In genomic region chr14:89399157-89399556, GRCh38 we compare ENCODE assay signal across 12 cellular contexts. TPM values are rescaled to one million over a fixed set of nuclear protein-coding genes. Genes with fewer than 3 reads are reported as not detected.
DNase-seq lines count a peak whose midpoint lies in the region; ATAC-seq and TF ChIP-seq lines count a peak whose summit lies in the region.
"Had no signal": no experiment of that assay in that cellular context is flagged by ENCODE, and none has a peak within 500 bp of the region (broad histone marks: within the 10 kb centered on the region; RNA-seq: fewer than 3 reads in every experiment).

No MANE protein-coding gene starts in this region.

- H3K27ac ChIP-seq in endodermal cell (ENCODE audit: low read depth, low read length) = peak overlapping the region; percentile 78
- H3K27ac ChIP-seq in mesodermal cell (ENCODE audit: low read depth, low read length, severe bottlenecking) = peak overlapping the region; percentile 76
- H3K27ac ChIP-seq in stomach smooth muscle (ENCODE audit: low read length) = peak overlapping the region; percentile 49

- intact Hi-C loops in activated CD4-positive, alpha-beta T cell treated with anti-CD3 and anti-CD28 coated beads for 36 hours (cut with DNase I, micrococcal nuclease) = no loop called here

- H3K9me3 ChIP-seq in endodermal cell (ENCODE audit: control insufficient read depth, low read length) (no peaks in the 10 kb centered on the region), mesodermal cell (ENCODE audit: control insufficient read depth, low read length) (no peaks in the 10 kb centered on the region), stomach smooth muscle (ENCODE audit: control insufficient read depth in 2 of 2, low read length in 2 of 2) (no peaks in the 10 kb centered on the region)

- H3K27ac Mint-ChIP-seq in activated CD4-positive, alpha-beta T cell treated with anti-CD3 and anti-CD28 coated beads for 36 hours = peak overlapping the region; percentile 33
- H3K27ac Mint-ChIP-seq in endodermal cell = no peak overlapping the region
- no peak overlapping the region for H3K27ac Mint-ChIP-seq in T-cell

- H3K27me3 ChIP-seq in endodermal cell (ENCODE audit: control insufficient read depth, insufficient read depth, low read length, poor library complexity, severe bottlenecking) = no peaks in the 10 kb centered on the region
- H3K27me3 ChIP-seq in stomach smooth muscle (ENCODE audit: control insufficient read depth in 1 of 2, insufficient read depth in 2 of 2, low read length in 2 of 2) = no peaks in the 10 kb centered on the region

- DNase-seq in activated CD4-positive, alpha-beta T cell treated with anti-CD3 and anti-CD28 coated beads for 36 hours = no peak
- no peak for DNase-seq in activated CD4-positive, alpha-beta T cell treated with anti-CD3 and anti-CD28 coated beads for 1 hour
- DNase-seq in endodermal cell (no peak), T-cell (no peak)
- DNase-seq in activated CD4-positive, alpha-beta T cell treated with anti-CD3 and anti-CD28 coated beads, Interleukin-2, amount 50 U/mL, for 48 hours = no peak
- DNase-seq: 8988T; activated CD4-positive, CD25-positive, alpha-beta regulatory T cell had no signal

- no peaks in the 10 kb centered on the region for H3K9me3 Mint-ChIP-seq in activated CD4-positive, alpha-beta T cell treated with anti-CD3 and anti-CD28 coated beads for 36 hours (ENCODE audit: low read depth)
- H3K9me3 Mint-ChIP-seq in endodermal cell (no peaks in the 10 kb centered on the region), T-cell (no peaks in the 10 kb centered on the region)

- no peak for TF ChIP-seq CTCF in endodermal cell (conservative IDR thresholded peaks at IDR 0.05)

- H3K4me1 ChIP-seq in endodermal cell (ENCODE audit: control insufficient read depth, insufficient read depth, low read length) (no peaks in the 10 kb centered on the region), mesodermal cell (ENCODE audit: control insufficient read depth, insufficient read depth, low read length, poor library complexity, severe bottlenecking) (peaks cover 6% of the 10 kb centered on the region), stomach smooth muscle (ENCODE audit: control insufficient read depth, insufficient read depth, low read length) (peaks cover 21% of the 10 kb centered on the region)

- H3K4me3 ChIP-seq in endodermal cell (ENCODE audit: low read length) (no peak overlapping the region), mesodermal cell (ENCODE audit: extremely low read depth, insufficient read depth, low read length, poor library complexity, severe bottlenecking) (no peak overlapping the region), stomach smooth muscle (ENCODE audit: low read length in 2 of 2) (peak overlapping the region in 1 of 2 donors; percentile 55)
- H3K4me3 ChIP-seq: GM12878 had no signal

- no peaks in the 10 kb centered on the region for H3K27me3 Mint-ChIP-seq in activated CD4-positive, alpha-beta T cell treated with anti-CD3 and anti-CD28 coated beads for 36 hours
- H3K27me3 Mint-ChIP-seq in endodermal cell (ENCODE audit: insufficient read depth) = no peaks in the 10 kb centered on the region
- H3K27me3 Mint-ChIP-seq in T-cell = no peaks in the 10 kb centered on the region
- H3K27me3 Mint-ChIP-seq: CD4-positive, alpha-beta memory T cell had no signal

- H3K36me3 Mint-ChIP-seq in activated CD4-positive, alpha-beta T cell treated with anti-CD3 and anti-CD28 coated beads for 36 hours (ENCODE audit: low read depth) = peaks cover 44% of the 10 kb centered on the region
- H3K36me3 Mint-ChIP-seq in endodermal cell (ENCODE audit: low read depth) (peaks cover 29% of the 10 kb centered on the region), T-cell (peaks cover 38% of the 10 kb centered on the region)

- peaks cover 3% of the 10 kb centered on the region for H3K36me3 ChIP-seq in endodermal cell (ENCODE audit: control insufficient read depth, insufficient read depth, low read length)
- H3K36me3 ChIP-seq in mesodermal cell (ENCODE audit: control insufficient read depth, insufficient read depth, low read length) = peaks cover 22% of the 10 kb centered on the region
- H3K36me3 ChIP-seq in stomach smooth muscle (ENCODE audit: control insufficient read depth in 2 of 2, insufficient read depth in 2 of 2, low read length in 2 of 2) = peaks cover 0 to 3% of the 10 kb centered on the region in 2 donors

- WGBS in endodermal cell (ENCODE audit: insufficient coverage in 1 of 2, insufficient read length in 1 of 2), 2 experiments = 85 to 94% methylated on average over 5 to 7 of the region's 7 CpGs
- 79 to 88% methylated on average over 6 to 7 of the region's 7 CpGs for WGBS in mesodermal cell (ENCODE audit: insufficient coverage in 2 of 2), 2 experiments

- peaks cover 67% of the 10 kb centered on the region for H3K4me1 Mint-ChIP-seq in activated CD4-positive, alpha-beta T cell treated with anti-CD3 and anti-CD28 coated beads for 36 hours
- H3K4me1 Mint-ChIP-seq in endodermal cell (peaks cover 17% of the 10 kb centered on the region), T-cell (peaks cover 84 to 89% (median 84%) of the 10 kb centered on the region in 3 donors)

- H3K9ac ChIP-seq in endodermal cell (ENCODE audit: extremely low read depth, low read length, poor library complexity, severe bottlenecking) = no peak overlapping the region
- H3K9ac ChIP-seq in stomach smooth muscle (ENCODE audit: low read length in 2 of 2) = no peak overlapping the region

- POLR2A ChIA-PET in activated CD4-positive, alpha-beta T cell treated with anti-CD3 and anti-CD28 coated beads for 36 hours (lab: Charles Lee) = interaction anchor here (0.6 kb wide), 1 partner anchor 24 kb away, joined by 3 read pairs; no protein-coding TSS in a partner anchor
- POLR2A ChIA-PET in T-cell (lab: Charles Lee) = no interaction called here

- no peak overlapping the region for H3K4me3 Mint-ChIP-seq in activated CD4-positive, alpha-beta T cell treated with anti-CD3 and anti-CD28 coated beads for 36 hours
- no peak overlapping the region for H3K4me3 Mint-ChIP-seq in endodermal cell
- peak overlapping the region in 1 of 3 donors; percentile 11 for H3K4me3 Mint-ChIP-seq in T-cell

- ATAC-seq in activated CD4-positive, alpha-beta T cell treated with anti-CD3 and anti-CD28 coated beads for 36 hours = no peak
- ATAC-seq in T-cell (replicated peaks in 1 of 4) (no peak), GM21737 (IDR thresholded peaks at IDR 0.05; ENCODE audit: unreplicated experiment) (no peak)
- ATAC-seq: GM12878 had no signal

- CTCF ChIA-PET in activated CD4-positive, alpha-beta T cell treated with anti-CD3 and anti-CD28 coated beads for 36 hours (lab: Charles Lee) = interaction anchor here (1.0 kb wide), 1 partner anchor 59 kb away, joined by 4 read pairs; no protein-coding TSS in a partner anchor
- CTCF ChIA-PET in T-cell (lab: Charles Lee) = no interaction called here

RNA-seq across cellular contexts. Expression of gene FOXN3, which starts 17.9 kb away (rescaled TPM):
- total RNA-seq in activated CD4-positive, alpha-beta T cell treated with anti-CD3 and anti-CD28 coated beads for 36 hours = 10 to 100 TPM; 69.1 to 76.3 TPM
- total RNA-seq in endodermal cell = 10 to 100 TPM; 61.2 to 84.1 TPM
- polyA plus RNA-seq in endodermal cell (2013, experiment 1 of 2) = 44.3 TPM
- polyA plus RNA-seq in endodermal cell (2013, experiment 2 of 2) = 37.3 TPM
- 43.1 TPM for polyA plus RNA-seq in mesodermal cell (2013, experiment 1 of 2)
- polyA plus RNA-seq in mesodermal cell (2013, experiment 2 of 2) = 34.7 TPM
- 100 to 1,000 TPM in 3 of 5 donors, 10 to 100 TPM in 2; 92.8 to 176 (median 103) TPM for total RNA-seq in T-cell
